Comparison of ENCODE assay signal across 14 cellular contexts in the genomic region with DNA sequence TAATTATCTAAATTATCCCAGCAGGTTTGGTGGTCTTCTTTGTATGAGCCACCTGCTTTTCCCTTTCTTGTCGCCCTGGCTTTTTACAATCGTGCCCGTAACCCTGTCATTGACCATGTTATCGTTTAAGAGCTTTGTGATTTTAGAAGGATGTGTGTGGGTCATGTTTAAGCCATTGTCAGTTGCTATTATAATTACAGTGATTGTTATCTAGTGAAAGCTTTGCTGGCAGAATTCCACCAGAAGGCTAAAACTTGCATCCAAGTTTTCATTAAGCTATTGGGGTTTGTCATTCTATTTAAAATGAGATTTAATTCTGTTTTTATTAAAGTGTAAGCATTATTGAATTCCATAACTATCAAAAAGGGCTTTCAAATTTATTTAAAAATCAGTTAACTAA.
"Had no signal": no experiment of that assay in that cellular context is flagged by ENCODE, and none has a peak within 500 bp of the region (broad histone marks: within the 10 kb centered on the region; RNA-seq: fewer than 3 reads in every experiment).

No MANE protein-coding gene starts in this region.

- ATAC-seq: gastroesophageal sphincter; naive thymus-derived CD4-positive, alpha-beta T cell; psoas muscle; stimulated activated naive B cell treated with anti-CD40 and anti-IgM and Interleukin-4, amounts not matched to agents 10 μg/mL and 1 μg/mL and 100 μg/mL, for 72 hours; stimulated activated naive CD8-positive, alpha-beta T cell treated with anti-CD3 and anti-CD28 coated beads, Interleukin-15, amount 100 ng/mL, for 72 hours had no signal

- DNase-seq: colonic mucosa; dermis blood vessel endothelial cell; esophagus squamous epithelium; foreskin fibroblast; naive thymus-derived CD4-positive, alpha-beta T cell; nephron progenitor cell; psoas muscle; sigmoid colon; stimulated activated CD4-positive, alpha-beta T cell treated with anti-CD3 and anti-CD28 coated beads, Interleukin-2, amount 100 ng/mL, for 24 hours; stimulated activated CD4-positive, alpha-beta T cell treated with anti-CD3 and anti-CD28 coated beads, Interleukin-4, amount 100 ng/mL, for 4 hours; stimulated activated naive B cell treated with anti-CD40 and anti-IgM and Interleukin-4, amounts not matched to agents 10 μg/mL and 1 μg/mL and 100 μg/mL, for 72 hours; stimulated activated naive CD8-positive, alpha-beta T cell treated with anti-CD3 and anti-CD28 coated beads, Interleukin-15, amount 100 ng/mL, for 72 hours; transverse colon had no signal
